Comparison of ENCODE assay signal across 14 cellular contexts in genomic region chr4:140867338-140867737, GRCh38.
DNase-seq lines count a peak whose midpoint lies in the region; ATAC-seq and TF ChIP-seq lines count a peak whose summit lies in the region.
"Had no signal": no experiment of that assay in that cellular context is flagged by ENCODE, and none has a peak within 500 bp of the region (broad histone marks: within the 10 kb centered on the region; RNA-seq: fewer than 3 reads in every experiment).

No MANE protein-coding gene starts in this region.

- no peaks in the 10 kb centered on the region for H3K36me3 ChIP-seq in right atrium auricular region
- no peaks in the 10 kb centered on the region for H3K36me3 ChIP-seq in WERI-Rb-1
- H3K36me3 ChIP-seq in stomach smooth muscle (ENCODE audit: control insufficient read depth in 2 of 2, insufficient read depth in 2 of 2, low read length in 2 of 2): peaks cover 4 to 12% of the 10 kb centered on the region in 2 donors
- H3K36me3 ChIP-seq in tibial nerve: no peaks in the 10 kb centered on the region
- H3K36me3 ChIP-seq: HAP-1 had no signal

- no peak for DNase-seq in Right ventricle myocardium superior
- no peak for DNase-seq in right atrium auricular region (ENCODE audit: low spot score)
- DNase-seq in WERI-Rb-1: peak; percentile 71
- DNase-seq in left ventricle myocardium superior: no peak
- no peak for DNase-seq in T-helper 17 cell
- no peak for DNase-seq in tibial nerve (ENCODE audit: low spot score in 2 of 2)
- DNase-seq in CD14-positive monocyte (ENCODE audit: low spot score): no peak
- DNase-seq: Caco-2; CD8-positive, alpha-beta memory T cell; DND-41; GF-D8 had no signal

- no peak for TF ChIP-seq POLR2A in tibial nerve (IDR thresholded peaks at IDR 0.05)

- no peak overlapping the region for H3K9ac ChIP-seq in stomach smooth muscle (ENCODE audit: low read length in 2 of 2)

- peaks cover 0 to 22% of the 10 kb centered on the region in 2 donors for H3K4me1 ChIP-seq in right atrium auricular region
- H3K4me1 ChIP-seq in stomach smooth muscle (ENCODE audit: control insufficient read depth, insufficient read depth, low read length): peaks cover 3% of the 10 kb centered on the region
- peaks cover 0 to 8% (median 0%) of the 10 kb centered on the region in 4 donors for H3K4me1 ChIP-seq in tibial nerve
- H3K4me1 ChIP-seq: HAP-1 had no signal

- TF ChIP-seq CTCF in right atrium auricular region (IDR thresholded peaks at IDR 0.05) (no peak), WERI-Rb-1 (IDR thresholded peaks at IDR 0.05; ENCODE audit: low read depth, low read length) (no peak), tibial nerve (IDR thresholded peaks at IDR 0.05) (no peak), CD14-positive monocyte (IDR thresholded peaks at IDR 0.05) (no peak)

- H3K4me3 ChIP-seq in right atrium auricular region (no peak overlapping the region), WERI-Rb-1 (ENCODE audit: low read depth, low read length) (no peak overlapping the region), stomach smooth muscle (ENCODE audit: low read length in 2 of 2) (no peak overlapping the region), tibial nerve (no peak overlapping the region)
- H3K4me3 ChIP-seq: HAP-1 had no signal

- peaks cover 9% of the 10 kb centered on the region for H3K4me1 Mint-ChIP-seq in T-helper 17 cell
- peaks cover 10% of the 10 kb centered on the region for H3K4me1 Mint-ChIP-seq in CD14-positive monocyte

- H3K27me3 Mint-ChIP-seq in T-helper 17 cell (peaks cover 44% of the 10 kb centered on the region), CD14-positive monocyte (ENCODE audit: low read depth in 3 of 3) (no peaks in the 10 kb centered on the region)

- H3K27ac Mint-ChIP-seq in T-helper 17 cell (no peak overlapping the region), CD14-positive monocyte (no peak overlapping the region)
- H3K27ac Mint-ChIP-seq: CD8-positive, alpha-beta memory T cell had no signal

- no peak overlapping the region for H3K4me3 Mint-ChIP-seq in T-helper 17 cell
- no peak overlapping the region for H3K4me3 Mint-ChIP-seq in CD14-positive monocyte
- H3K4me3 Mint-ChIP-seq: CD8-positive, alpha-beta memory T cell had no signal

- intact Hi-C loops in Right ventricle myocardium superior (cut with DNase I) (no loop called here), left ventricle myocardium superior (cut with micrococcal nuclease) (loop anchor here (5.0 kb wide), 1 partner anchor 265 kb away; the partner anchor contains the start of gene RNF150), CD14-positive monocyte (cut with micrococcal nuclease) (no loop called here)

- ATAC-seq in Right ventricle myocardium superior (ENCODE audit: poor library complexity) (peak; percentile 62), left ventricle myocardium superior (peak; percentile 76), T-helper 17 cell (no peak)

- H3K27ac ChIP-seq in right atrium auricular region (peak overlapping the region in 1 of 2 donors; percentile 51), WERI-Rb-1 (no peak overlapping the region), stomach smooth muscle (ENCODE audit: low read length) (peak overlapping the region; percentile 32), tibial nerve (no peak overlapping the region)
- H3K27ac ChIP-seq: 22Rv1 had no signal

- no peaks in the 10 kb centered on the region for H3K9me3 ChIP-seq in right atrium auricular region
- no peaks in the 10 kb centered on the region for H3K9me3 ChIP-seq in WERI-Rb-1 (ENCODE audit: severe bottlenecking)
- no peaks in the 10 kb centered on the region for H3K9me3 ChIP-seq in stomach smooth muscle (ENCODE audit: control insufficient read depth in 2 of 2, low read length in 2 of 2)
- H3K9me3 ChIP-seq in T-helper 17 cell (ENCODE audit: control insufficient read depth, low read length, poor library complexity, severe bottlenecking): no peaks in the 10 kb centered on the region
- H3K9me3 ChIP-seq in tibial nerve: no peaks in the 10 kb centered on the region
- H3K9me3 ChIP-seq: Caco-2, HAP-1 had no signal

- H3K9me3 Mint-ChIP-seq in CD14-positive monocyte: no peaks in the 10 kb centered on the region
- H3K9me3 Mint-ChIP-seq: CD8-positive, alpha-beta memory T cell had no signal

- H3K36me3 Mint-ChIP-seq in T-helper 17 cell (ENCODE audit: low read depth): no peaks in the 10 kb centered on the region
- H3K36me3 Mint-ChIP-seq in CD14-positive monocyte: no peaks in the 10 kb centered on the region
- H3K36me3 Mint-ChIP-seq: CD8-positive, alpha-beta memory T cell had no signal

- no peak for TF ChIP-seq EP300 in tibial nerve (IDR thresholded peaks at IDR 0.05)

- 82 to 87% methylated on average over 3 of the region's 3 CpGs for WGBS in tibial nerve, 2 donors

- no peaks in the 10 kb centered on the region for H3K27me3 ChIP-seq in right atrium auricular region
- no peaks in the 10 kb centered on the region for H3K27me3 ChIP-seq in WERI-Rb-1 (ENCODE audit: insufficient read depth, low read depth, severe bottlenecking)
- no peaks in the 10 kb centered on the region for H3K27me3 ChIP-seq in stomach smooth muscle (ENCODE audit: control insufficient read depth in 1 of 2, insufficient read depth in 2 of 2, low read length in 2 of 2)
- H3K27me3 ChIP-seq in tibial nerve: no peaks in the 10 kb centered on the region
